Comparison of ENCODE assay signal across 1 cellular context in the genomic region with DNA sequence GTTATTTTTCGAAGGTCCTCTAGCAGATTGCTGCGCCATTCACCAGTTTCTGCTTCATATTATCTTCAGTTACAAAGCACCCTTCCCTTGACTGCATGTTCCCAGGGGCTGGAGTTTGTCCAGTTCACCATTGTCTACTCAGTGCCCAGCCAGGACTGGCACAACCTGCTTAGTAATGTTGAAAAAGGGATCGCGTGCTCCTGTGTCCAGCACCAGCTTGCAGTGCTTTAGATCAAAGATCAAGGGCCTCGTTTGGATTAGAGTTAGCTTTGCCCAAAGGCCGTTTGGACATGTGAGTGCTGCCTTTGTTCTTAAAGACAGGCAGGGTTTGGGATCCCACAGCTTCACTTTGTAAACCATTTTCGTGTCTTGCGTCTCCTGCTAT.
TF ChIP-seq lines count a peak whose summit lies in the region.

No MANE protein-coding gene starts in this region.

TF ChIP-seq in GM23338, 12 proteins besides CTCF, POLR2A, EP300 and RAD21 (continued from another document):
- TF ChIP-seq POLR2AphosphoS5 (IDR thresholded peaks at IDR 0.05; ENCODE audit: low read depth) (no peak), EZH2phosphoT487 (IDR thresholded peaks at IDR 0.05; ENCODE audit: unreplicated experiment) (no peak)
